8 cellular contexts compared by ENCODE assay signal in the genomic region with DNA sequence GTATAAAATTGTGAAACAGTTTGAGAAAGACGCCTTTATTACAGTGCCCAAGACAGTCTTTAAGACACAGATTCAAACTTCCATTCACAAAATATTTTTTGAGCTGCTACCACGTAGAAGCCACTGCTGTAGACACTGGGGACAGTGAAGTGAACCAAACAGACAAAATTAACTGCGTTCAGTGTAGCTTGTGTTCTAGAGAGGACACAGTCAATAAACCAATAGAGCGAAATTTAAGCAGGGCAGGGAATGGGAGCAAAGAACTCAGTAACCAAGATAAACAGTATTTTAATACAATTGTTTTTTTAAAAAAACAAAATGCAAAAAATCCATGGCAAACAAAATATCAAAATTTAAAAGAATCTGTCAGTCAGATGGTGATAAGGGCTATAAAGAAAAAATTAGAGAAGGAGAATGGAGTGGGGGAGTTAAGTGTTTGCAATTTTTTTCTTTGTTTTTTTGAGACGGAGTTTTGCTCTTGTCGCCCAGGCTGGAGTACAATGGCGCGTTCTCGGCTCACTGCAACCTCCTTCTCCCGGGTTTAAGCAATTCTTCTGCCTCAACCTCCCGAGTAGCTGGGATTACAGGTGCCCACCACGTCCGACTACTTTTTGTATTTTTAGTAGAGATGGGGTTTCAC. TPM values are rescaled to one million over a fixed set of nuclear protein-coding genes. Genes with fewer than 3 reads are reported as not detected.
DNase-seq lines count a peak whose midpoint lies in the region; ATAC-seq, FAIRE-seq and TF ChIP-seq lines count a peak whose summit lies in the region.

No MANE protein-coding gene starts in this region.

- TF ChIP-seq EP300 in SK-N-SH (IDR thresholded peaks at IDR 0.05; ENCODE audit: borderline replicate concordance in 1 of 2, low read depth in 1 of 2, low read length in 1 of 2) = no peak

- peak overlapping the region; percentile 60 for H3K9ac ChIP-seq in SK-N-SH

- H3K9me2 ChIP-seq in SK-N-SH = no peaks in the 10 kb centered on the region

- FAIRE-seq in H54 (lab: Jason Lieb, UNC) = no peak
- no peak for FAIRE-seq in GM12891 (lab: Jason Lieb, UNC)

- peak overlapping the region; percentile 56 to 79; a peak in 3 of 4 replicates for H3K27ac ChIP-seq in SK-N-SH (ENCODE audit: low read depth in 2 of 2, low read length in 1 of 2)
- peak overlapping the region in 11 of 12 donors; percentile 3 to 56 (median 35) for H3K27ac ChIP-seq in heart left ventricle
- H3K27ac ChIP-seq in spleen = peak overlapping the region in 6 of 8 donors; percentile 46 to 85 (median 71)

- H3K27me3 ChIP-seq in SK-N-SH (ENCODE audit: insufficient read depth) (no peaks in the 10 kb centered on the region), heart left ventricle (no peaks in the 10 kb centered on the region), spleen (replicated peaks in 1 of 7) (no peaks in the 10 kb centered on the region)

- TF ChIP-seq POLR2A in GM18505 (IDR thresholded peaks at IDR 0.05; ENCODE audit: borderline replicate concordance, extremely low read depth, insufficient read depth, insufficient read length) (no peak), heart left ventricle (IDR thresholded peaks at IDR 0.05) (no peak), spleen (IDR thresholded peaks at IDR 0.05) (no peak), H54 (IDR thresholded peaks at IDR 0.05; ENCODE audit: low read depth, low read length) (no peak), GM12891 (IDR thresholded peaks at IDR 0.05; ENCODE audit: low read depth, low read length) (no peak)

- peak overlapping the region; percentile 72 for H3K4me2 ChIP-seq in SK-N-SH

- peak overlapping the region; percentile 93 for H2AFZ ChIP-seq in SK-N-SH (ENCODE audit: low read depth)

- H3K4me1 ChIP-seq in SK-N-SH (ENCODE audit: control insufficient read depth in 1 of 2, insufficient read depth in 2 of 2, low read depth in 1 of 2, low read length in 1 of 2) = peaks cover 8 to 12% of the 10 kb centered on the region in 2 experiments; a peak in 3 of 4 replicates
- H3K4me1 ChIP-seq in heart left ventricle = peaks cover 0 to 20% (median 10%) of the 10 kb centered on the region in 12 donors
- peaks cover 6 to 30% (median 17%) of the 10 kb centered on the region in 6 donors for H3K4me1 ChIP-seq in spleen

- CTCF ChIA-PET in SK-N-SH (lab: Yijun Ruan, JAX) = interaction anchor here (0.6 to 5.0 kb wide), 4 partner anchors 14 to 217 kb away, joined by 3 to 17 read pairs (median 9); a partner anchor contains a TSS

- H3K4me3 ChIP-seq in SK-N-SH (ENCODE audit: low read depth in 2 of 2, low read length in 1 of 2) (peak overlapping the region; percentile 58 to 59), heart left ventricle (peak overlapping the region in 11 of 12 donors; percentile 26 to 95 (median 84)), spleen (peak overlapping the region; percentile 22 to 87 (median 82))

- no peak; the same call in 1 of the 2 replicates for TF ChIP-seq RAD21 in SK-N-SH (IDR thresholded peaks at IDR 0.05; ENCODE audit: low read length)

- ATAC-seq in GM18505 (IDR thresholded peaks at IDR 0.05; ENCODE audit: unreplicated experiment) (peak; percentile 2), HG02623 (IDR thresholded peaks at IDR 0.05; ENCODE audit: unreplicated experiment) (peak; percentile 11), heart left ventricle (peak in 3 of 4 donors; percentile 6 to 17 (median 15))

- no peaks in the 10 kb centered on the region for H4K20me1 ChIP-seq in SK-N-SH (ENCODE audit: insufficient read depth)

- WGBS in SK-N-SH (ENCODE audit: low lambda C conversion rate) = 53% methylated on average over 13 of the region's 13 CpGs
- 61 to 67% (median 64%) methylated on average over 13 of the region's 13 CpGs for WGBS in heart left ventricle, 4 donors
- 64 to 68% (median 65%) methylated on average over 13 of the region's 13 CpGs for WGBS in spleen, 5 donors

- POLR2A ChIA-PET in SK-N-SH (lab: Yijun Ruan, JAX) = no interaction called here

- H3K79me2 ChIP-seq in SK-N-SH (ENCODE audit: insufficient read depth) = peaks cover 23% of the 10 kb centered on the region

- H3K9me3 ChIP-seq in SK-N-SH (no peaks in the 10 kb centered on the region), heart left ventricle (no peaks in the 10 kb centered on the region), spleen (no peaks in the 10 kb centered on the region)

- TF ChIP-seq CTCF in SK-N-SH (IDR thresholded peaks at IDR 0.05) = no peak
- no peak for TF ChIP-seq CTCF in heart left ventricle (IDR thresholded peaks at IDR 0.05)
- TF ChIP-seq CTCF in spleen (IDR thresholded peaks at IDR 0.05 in 8 of 11, conservative IDR thresholded peaks at IDR 0.05 in 3 of 11) = no peak

- no peak for DNase-seq in SK-N-SH
- no peak for DNase-seq in heart left ventricle
- no peak for DNase-seq in spleen
- no peak for DNase-seq in H54 (ENCODE audit: insufficient read length, low spot score)
- DNase-seq in GM12891 (ENCODE audit: insufficient read length, low spot score) = no peak
- DNase-seq in DMS79 (lab: John Stamatoyannopoulos, UW) = no peak

- H3K36me3 ChIP-seq in SK-N-SH (replicated peaks in 1 of 2; ENCODE audit: control insufficient read depth in 1 of 2, insufficient read depth in 2 of 2, low read length in 1 of 2) (no peaks in the 10 kb centered on the region), heart left ventricle (no peaks in the 10 kb centered on the region), spleen (no peaks in the 10 kb centered on the region)

- intact Hi-C loops in heart left ventricle (cut with DNase I) = loop anchor here in 4 of 10 donors (1.0 to 5.0 kb wide), 3 partner anchors 48 to 50 kb away; a partner anchor contains a TSS
- intact Hi-C loops in spleen (cut with DNase I; ENCODE audit: low total_unique reads) = no loop called here

- H3F3A ChIP-seq in SK-N-SH (replicated peaks; ENCODE audit: insufficient read depth) = no peaks in the 10 kb centered on the region

TF ChIP-seq in SK-N-SH, 30 proteins besides CTCF, POLR2A, EP300 and RAD21:
- TF ChIP-seq CHD2 (IDR thresholded peaks at IDR 0.05; ENCODE audit: low read length, partially characterized antibody) (no peak), SMC3 (IDR thresholded peaks at IDR 0.05; ENCODE audit: low read depth, low read length) (no peak), TCF12 (IDR thresholded peaks at IDR 0.05) (no peak), NRF1 (IDR thresholded peaks at IDR 0.05; ENCODE audit: low read depth, low read length) (no peak)

TF ChIP-seq in GM12891, 5 proteins besides CTCF, POLR2A, EP300 and RAD21:
- no peak for TF ChIP-seq PAX5 (IDR thresholded peaks at IDR 0.05; ENCODE audit: insufficient read depth, low read length, severe bottlenecking)
- TF ChIP-seq POU2F2 (IDR thresholded peaks at IDR 0.05; ENCODE audit: low read depth, low read length) = no peak
- TF ChIP-seq TAF1 (IDR thresholded peaks at IDR 0.05; ENCODE audit: low read depth, low read length) = no peak

RNA-seq across cellular contexts. Expression of a gene that starts 0.7 kb away (rescaled TPM):
- polyA plus RNA-seq in SK-N-SH (2012; rRNA removed) (3.2 and 3.4 TPM in 2 replicates), heart left ventricle (1 to 10 TPM; 1.7 to 4.5 TPM), spleen (1 to 10 TPM in 2 of 3 donors, under 1 TPM in 1; 0.96 to 2.1 (median 1.9) TPM)
- polyA plus RNA-seq in SK-N-SH (2012; cell fraction: cytosol; rRNA removed) = 2.1 and 2.8 TPM in 2 replicates
- polyA plus RNA-seq in SK-N-SH (2012; cell fraction: nucleus; rRNA removed) = 1.5 and 1.8 TPM in 2 replicates
- total RNA-seq in heart left ventricle (1 to 10 TPM; 4.5 to 7.7 (median 5.3) TPM), spleen (1 to 10 TPM; 2.7 to 3.8 (median 3.4) TPM)
- 2.1 TPM for polyA plus RNA-seq in GM12891 (2012; ENCODE audit: low read depth, missing spikeins)

RNA-seq across cellular contexts. Expression of a gene that starts 36.1 kb away (rescaled TPM):
- polyA plus RNA-seq in SK-N-SH (2012; rRNA removed) (not detected in 2 replicates), heart left ventricle (under 1 TPM; 0.06 to 0.19 TPM), spleen (1 to 10 TPM in 2 of 3 donors, under 1 TPM in 1; 0.73 to 1.9 (median 1.1) TPM)
- polyA plus RNA-seq in SK-N-SH (2012; cell fraction: cytosol; rRNA removed) = 0.01 TPM in 2 replicates
- polyA plus RNA-seq in SK-N-SH (2012; cell fraction: nucleus; rRNA removed) = 0.02 TPM in 1 of 2 replicates, not detected in the other
- total RNA-seq in heart left ventricle (1 to 10 TPM in 1 of 9 donors, under 1 TPM in 6, not detected in 2; 0.12 to 2.5 (median 0.29) TPM), spleen (1 to 10 TPM; 2.7 to 6.4 (median 3.7) TPM)
- polyA plus RNA-seq in GM12891 (2012; ENCODE audit: low read depth, missing spikeins) = 0.27 TPM

RNA-seq across cellular contexts. Expression of a gene that starts 49.4 kb away (rescaled TPM):
- polyA plus RNA-seq in SK-N-SH (2012; rRNA removed) = 17.9 and 21.5 TPM in 2 replicates
- 18.5 and 19.5 TPM in 2 replicates for polyA plus RNA-seq in SK-N-SH (2012; cell fraction: cytosol; rRNA removed)
- polyA plus RNA-seq in SK-N-SH (2012; cell fraction: nucleus; rRNA removed) = 24.7 and 25.7 TPM in 2 replicates
- 10 to 100 TPM in 8 of 9 donors, 1 to 10 TPM in 1; 9.5 to 24.0 (median 15.2) TPM for total RNA-seq in heart left ventricle
- polyA plus RNA-seq in heart left ventricle = 10 to 100 TPM in 1 of 2 donors, 1 to 10 TPM in 1; 9.9 to 24.1 TPM
- 10 to 100 TPM; 15.4 to 28.5 (median 17.3) TPM for total RNA-seq in spleen
- 10 to 100 TPM; 12.1 to 15.3 (median 13.3) TPM for polyA plus RNA-seq in spleen
- 15.9 TPM for polyA plus RNA-seq in GM12891 (2012; ENCODE audit: low read depth, missing spikeins)
